8 cellular contexts compared by ENCODE assay signal in genomic region chr2:118046628-118047210, GRCh38. TPM values are rescaled to one million over a fixed set of nuclear protein-coding genes. Genes with fewer than 3 reads are reported as not detected.
DNase-seq lines count a peak whose midpoint lies in the region; ATAC-seq and TF ChIP-seq lines count a peak whose summit lies in the region.

No MANE protein-coding gene starts in this region.

- H3T11ph ChIP-seq in H9 (ENCODE audit: low read length): no peak overlapping the region

- no peaks in the 10 kb centered on the region for H3K36me3 ChIP-seq in CD4-positive, CD25-positive, alpha-beta regulatory T cell (ENCODE audit: control insufficient read depth, insufficient read depth, low read length)
- H3K36me3 ChIP-seq in naive thymus-derived CD4-positive, alpha-beta T cell (ENCODE audit: control insufficient read depth in 2 of 3, insufficient read depth in 3 of 3, low read length in 3 of 3): no peaks in the 10 kb centered on the region

- peaks cover 28% of the 10 kb centered on the region for H3K27me3 ChIP-seq in CD4-positive, CD25-positive, alpha-beta regulatory T cell (ENCODE audit: control insufficient read depth, insufficient read depth, low read length)
- H3K27me3 ChIP-seq in H9 (ENCODE audit: insufficient read depth, low read length): no peaks in the 10 kb centered on the region
- peaks cover 0 to under 1% of the 10 kb centered on the region in 2 donors for H3K27me3 ChIP-seq in naive thymus-derived CD4-positive, alpha-beta T cell (ENCODE audit: control insufficient read depth in 2 of 2, insufficient read depth in 2 of 2, low read length in 2 of 2)

- H2BK20ac ChIP-seq in H9 (ENCODE audit: low read depth, low read length, poor library complexity, severe bottlenecking): no peak overlapping the region

- no peaks in the 10 kb centered on the region for H3K9me3 ChIP-seq in CD4-positive, CD25-positive, alpha-beta regulatory T cell (ENCODE audit: control insufficient read depth in 2 of 2, low read length in 2 of 2)
- no peaks in the 10 kb centered on the region for H3K9me3 ChIP-seq in H9 (ENCODE audit: control insufficient read depth, low read depth, low read length)
- no peaks in the 10 kb centered on the region for H3K9me3 ChIP-seq in naive thymus-derived CD4-positive, alpha-beta T cell (ENCODE audit: control insufficient read depth in 2 of 3, low read length in 3 of 3)

- no peaks in the 10 kb centered on the region for H3K23me2 ChIP-seq in H9 (ENCODE audit: insufficient read length, low read depth, low read length, poor library complexity, severe bottlenecking)

- H3K9ac ChIP-seq in H9 (ENCODE audit: extremely low read depth, insufficient read length, low read length): no peak overlapping the region

- no peaks in the 10 kb centered on the region for H3K4me1 Mint-ChIP-seq in CD4-positive, CD25-positive, alpha-beta regulatory T cell
- H3K4me1 Mint-ChIP-seq in H9: peaks cover 5 to 8% of the 10 kb centered on the region in 2 experiments
- H3K4me1 Mint-ChIP-seq in naive thymus-derived CD4-positive, alpha-beta T cell: peaks cover 0 to 4% (median 0%) of the 10 kb centered on the region in 7 donors

- H4K91ac ChIP-seq in H9 (ENCODE audit: insufficient read length, low read depth, low read length): no peak overlapping the region

- no peak overlapping the region for H3K18ac ChIP-seq in H9 (ENCODE audit: insufficient read length, low read depth, low read length)

- no peak overlapping the region for H4K8ac ChIP-seq in H9 (replicated peaks; ENCODE audit: insufficient read length, low read depth, low read length)

- no peak overlapping the region for H3K14ac ChIP-seq in H9 (ENCODE audit: insufficient read depth, low read length)

- H2BK5ac ChIP-seq in H9 (ENCODE audit: insufficient read length, low read length): no peak overlapping the region

- no peaks in the 10 kb centered on the region for H3K79me1 ChIP-seq in H9 (ENCODE audit: insufficient read depth, low read depth, low read length, poor library complexity, severe bottlenecking)

- no peak overlapping the region for H2AFZ ChIP-seq in H9 (ENCODE audit: low read length)

- H3K27ac Mint-ChIP-seq in CD4-positive, CD25-positive, alpha-beta regulatory T cell: no peak overlapping the region
- H3K27ac Mint-ChIP-seq in H9: no peak overlapping the region
- no peak overlapping the region for H3K27ac Mint-ChIP-seq in naive thymus-derived CD4-positive, alpha-beta T cell

- TF ChIP-seq CTCF in H9 (conservative IDR thresholded peaks at IDR 0.05): peak; percentile 75

- no peaks in the 10 kb centered on the region for H3K9me3 Mint-ChIP-seq in CD4-positive, CD25-positive, alpha-beta regulatory T cell
- no peaks in the 10 kb centered on the region for H3K9me3 Mint-ChIP-seq in H9
- H3K9me3 Mint-ChIP-seq in naive thymus-derived CD4-positive, alpha-beta T cell: peaks cover 0 to 1% (median 0%) of the 10 kb centered on the region in 11 donors

- peak in 2 of 3 donors; percentile 43 to 51 for DNase-seq in CD4-positive, CD25-positive, alpha-beta regulatory T cell
- no peak for DNase-seq in H9
- peak; percentile 49 for DNase-seq in NCI-H82 (lab: John Stamatoyannopoulos, UW)
- peak; percentile 36 to 63 for DNase-seq in dermis microvascular lymphatic vessel endothelial cell (ENCODE audit: low read depth in 2 of 2)
- DNase-seq in naive thymus-derived CD4-positive, alpha-beta T cell: peak in 6 of 9 donors; percentile 2 to 36 (median 30)
- DNase-seq in GOT3 (lab: John Stamatoyannopoulos, UW): no peak
- no peak for DNase-seq in activated CD4-positive, alpha-beta T cell treated with anti-CD3 and anti-CD28 coated beads, Interleukin-2, amount 50 U/mL, for 48 hours

- peaks cover 44% of the 10 kb centered on the region for H3K27me3 Mint-ChIP-seq in CD4-positive, CD25-positive, alpha-beta regulatory T cell
- H3K27me3 Mint-ChIP-seq in H9 (ENCODE audit: low read depth): peaks cover 10% of the 10 kb centered on the region
- peaks cover 59 to 69% (median 64%) of the 10 kb centered on the region in 5 donors for H3K27me3 Mint-ChIP-seq in naive thymus-derived CD4-positive, alpha-beta T cell

- no peak overlapping the region for H3K27ac ChIP-seq in CD4-positive, CD25-positive, alpha-beta regulatory T cell (ENCODE audit: insufficient read depth, low read length, poor library complexity, severe bottlenecking)
- no peak overlapping the region for H3K27ac ChIP-seq in H9 (ENCODE audit: insufficient read length, low read depth, low read length)
- no peak overlapping the region for H3K27ac ChIP-seq in naive thymus-derived CD4-positive, alpha-beta T cell (ENCODE audit: low read depth, low read length)

- H2BK12ac ChIP-seq in H9 (ENCODE audit: insufficient read length, low read depth, low read length): no peak overlapping the region

- no peak for ATAC-seq in CD4-positive, CD25-positive, alpha-beta regulatory T cell (ENCODE audit: low read depth in 2 of 2)
- peak; percentile 41 for ATAC-seq in naive thymus-derived CD4-positive, alpha-beta T cell
- no peak for ATAC-seq in HG02763 (IDR thresholded peaks at IDR 0.05; ENCODE audit: unreplicated experiment)

- no peak overlapping the region for H2BK15ac ChIP-seq in H9 (ENCODE audit: low read depth, low read length)

- no peaks in the 10 kb centered on the region for H3K36me3 Mint-ChIP-seq in CD4-positive, CD25-positive, alpha-beta regulatory T cell
- no peaks in the 10 kb centered on the region for H3K36me3 Mint-ChIP-seq in H9 (ENCODE audit: insufficient read depth in 1 of 3, low read depth in 3 of 3)
- H3K36me3 Mint-ChIP-seq in naive thymus-derived CD4-positive, alpha-beta T cell: peaks cover 0 to under 1% (median 0%) of the 10 kb centered on the region in 5 donors

- no peaks in the 10 kb centered on the region for H3K79me2 ChIP-seq in H9 (ENCODE audit: insufficient read depth, low read length)

- H4K20me1 ChIP-seq in H9 (ENCODE audit: control insufficient read depth, insufficient read depth, insufficient read length): no peaks in the 10 kb centered on the region

- H3K4ac ChIP-seq in H9 (ENCODE audit: low read depth, low read length): no peak overlapping the region

- POLR2A ChIA-PET in naive thymus-derived CD4-positive, alpha-beta T cell (lab: Charles Lee): no interaction called here

- no peak overlapping the region for H3K23ac ChIP-seq in H9 (ENCODE audit: insufficient read length, low read depth, low read length)

- no peak overlapping the region for H3K4me3 Mint-ChIP-seq in CD4-positive, CD25-positive, alpha-beta regulatory T cell
- H3K4me3 Mint-ChIP-seq in H9: no peak overlapping the region
- no peak overlapping the region for H3K4me3 Mint-ChIP-seq in naive thymus-derived CD4-positive, alpha-beta T cell

- H3K4me3 ChIP-seq in CD4-positive, CD25-positive, alpha-beta regulatory T cell (ENCODE audit: low read depth, low read length): no peak overlapping the region
- H3K4me3 ChIP-seq in naive thymus-derived CD4-positive, alpha-beta T cell (ENCODE audit: low read length): no peak overlapping the region

- H2AK5ac ChIP-seq in H9 (ENCODE audit: insufficient read length, low read length): no peak overlapping the region

- intact Hi-C loops in naive thymus-derived CD4-positive, alpha-beta T cell (cut with micrococcal nuclease): loop anchor here (1.0 to 10.0 kb wide), 14 partner anchors 101 to 1431 kb away; no protein-coding TSS in a partner anchor

- no peak overlapping the region for H4K5ac ChIP-seq in H9 (ENCODE audit: insufficient read length, low read depth, low read length)

- H3K4me2 ChIP-seq in H9 (ENCODE audit: insufficient read depth, insufficient read length, low read length): no peak overlapping the region

- CTCF ChIA-PET in naive thymus-derived CD4-positive, alpha-beta T cell (lab: Charles Lee): interaction anchor here (0.7 to 1.7 kb wide), 12 partner anchors 9 to 1296 kb away, joined by 3 to 10 read pairs (median 5); no protein-coding TSS in a partner anchor

- no peak overlapping the region for H3K56ac ChIP-seq in H9 (ENCODE audit: insufficient read length, low read depth, low read length)

- H2BK120ac ChIP-seq in H9 (ENCODE audit: low read depth, low read length, poor library complexity, severe bottlenecking): no peak overlapping the region

- WGBS in H9 (ENCODE audit: extremely low coverage, insufficient read length, low lambda C conversion rate): no CpG with 5 or more reads among the region's 4 CpGs

- H3K4me1 ChIP-seq in CD4-positive, CD25-positive, alpha-beta regulatory T cell (ENCODE audit: control insufficient read depth, insufficient read depth, low read length, poor library complexity, severe bottlenecking): no peaks in the 10 kb centered on the region
- no peaks in the 10 kb centered on the region for H3K4me1 ChIP-seq in H9 (ENCODE audit: insufficient read depth, low read length)
- H3K4me1 ChIP-seq in naive thymus-derived CD4-positive, alpha-beta T cell (ENCODE audit: control insufficient read depth in 2 of 2, insufficient read depth in 2 of 2, low read length in 2 of 2): no peaks in the 10 kb centered on the region

RNA-seq across cellular contexts. Expression of gene CCDC93, which starts 32.8 kb away (rescaled TPM):
- 58.9 TPM for total RNA-seq in CD4-positive, CD25-positive, alpha-beta regulatory T cell
- polyA plus RNA-seq in CD4-positive, CD25-positive, alpha-beta regulatory T cell: 1 to 10 TPM; 4.6 to 7.9 (median 6.1) TPM
- total RNA-seq in H9 (2021): 16.4 and 16.9 TPM in 2 replicates
- 17.7 and 23.3 TPM in 2 replicates for total RNA-seq in dermis microvascular lymphatic vessel endothelial cell
- 10 to 100 TPM; 34.8 to 73.9 (median 51.5) TPM for total RNA-seq in naive thymus-derived CD4-positive, alpha-beta T cell
- 1 to 10 TPM; 5.9 to 8.0 TPM for polyA plus RNA-seq in naive thymus-derived CD4-positive, alpha-beta T cell

RNA-seq across cellular contexts. Expression of gene INSIG2, which starts 41.6 kb away (rescaled TPM):
- total RNA-seq in CD4-positive, CD25-positive, alpha-beta regulatory T cell: 11.3 TPM
- 10 to 100 TPM; 22.4 to 29.2 (median 28.8) TPM for polyA plus RNA-seq in CD4-positive, CD25-positive, alpha-beta regulatory T cell
- total RNA-seq in H9 (2021) (7.8 and 8.7 TPM in 2 replicates), dermis microvascular lymphatic vessel endothelial cell (11.9 and 20.5 TPM in 2 replicates)
- total RNA-seq in naive thymus-derived CD4-positive, alpha-beta T cell: 10 to 100 TPM in 4 of 5 experiments, 1 to 10 TPM in 1; 8.5 to 31.5 (median 20.3) TPM
- 10 to 100 TPM; 23.1 to 25.4 TPM for polyA plus RNA-seq in naive thymus-derived CD4-positive, alpha-beta T cell

Comparison
In these comparisons a context has a peak if more than half of its experiments do, and no peak if none do; other contexts are left out.
1. DNase-seq: peak in CD4-positive, CD25-positive, alpha-beta regulatory T cell (2 of 3), NCI-H82 (single experiment), dermis microvascular lymphatic vessel endothelial cell (2 of 2) and naive thymus-derived CD4-positive, alpha-beta T cell (6 of 9); none in H9 (single experiment), GOT3 (single experiment) and activated CD4-positive, alpha-beta T cell treated with anti-CD3 and anti-CD28 coated beads, Interleukin-2, amount 50 U/mL, for 48 hours (0 of 2).